Comparison of ENCODE assay signal across 1 cellular context in the genomic region with DNA sequence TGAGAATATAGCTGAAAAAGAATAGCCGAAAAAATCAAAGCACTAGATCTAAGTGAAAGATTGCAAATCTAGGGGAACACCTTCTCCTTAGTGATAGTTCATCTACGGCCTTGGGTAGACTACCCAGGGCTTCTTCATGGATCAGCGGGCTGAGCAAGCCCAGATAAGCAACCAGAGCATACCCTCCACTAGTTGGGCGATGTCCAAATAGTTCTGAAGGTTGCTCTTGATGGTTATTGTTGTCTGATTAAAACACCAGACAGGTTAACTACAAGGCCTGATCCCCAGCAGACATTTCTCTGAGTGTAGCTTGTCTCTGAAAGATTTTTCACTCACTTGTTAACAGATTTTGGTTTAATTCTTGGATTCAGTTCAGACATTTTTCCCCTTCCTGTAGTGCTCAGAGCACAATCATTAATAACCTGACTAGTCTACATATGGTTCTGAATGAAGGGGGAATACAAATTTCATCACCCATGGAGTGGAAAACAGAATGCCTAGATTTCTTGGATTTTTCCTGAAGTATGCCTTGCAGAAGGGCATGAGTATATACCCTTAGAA.
A peak's percentile ranks its signal among the peaks of the same experiment; 100 is the strongest.
TF ChIP-seq lines count a peak whose summit lies in the region.

No MANE protein-coding gene starts in this region.

TF ChIP-seq in K562, 482 proteins besides CTCF, POLR2A, EP300 and RAD21:
- TF ChIP-seq HMBOX1 (IDR thresholded peaks at IDR 0.05) (peak; percentile 83), FIP1L1 (IDR thresholded peaks at IDR 0.05; ENCODE audit: low read depth, low read length, poor library complexity, severe bottlenecking) (no peak)
